In genomic region chr10:92517034-92517655, GRCh38 we compare ENCODE assay signal across 2 cellular contexts.
TF ChIP-seq lines count a peak whose summit lies in the region.

No MANE protein-coding gene starts in this region.

TF ChIP-seq in HEK293T, 16 proteins besides CTCF, POLR2A, EP300 and RAD21 (continued from another document):
- TF ChIP-seq NFRKB (IDR thresholded peaks at IDR 0.05) (no peak), ZNF384 (IDR thresholded peaks at IDR 0.05) (no peak), CTBP1 (IDR thresholded peaks at IDR 0.05; ENCODE audit: borderline replicate concordance) (no peak), SUZ12 (IDR thresholded peaks at IDR 0.05) (no peak), BHLHE40 (IDR thresholded peaks at IDR 0.05; ENCODE audit: borderline replicate concordance) (no peak)
TF ChIP-seq in HEK293T: peak in this region for 0.

TF ChIP-seq in GM12878, 131 proteins besides CTCF, POLR2A, EP300 and RAD21 (continued from another document):
- TF ChIP-seq ZBTB40 (IDR thresholded peaks at IDR 0.05; ENCODE audit: borderline replicate concordance) = no peak
- TF ChIP-seq RB1 (IDR thresholded peaks at IDR 0.05; ENCODE audit: borderline replicate concordance) = peak; percentile 45; the same call in 1 of the 2 replicates
- TF ChIP-seq MXI1 (IDR thresholded peaks at IDR 0.05; ENCODE audit: low read depth, low read length) = no peak
- TF ChIP-seq RFX5 (IDR thresholded peaks at IDR 0.05; ENCODE audit: low read depth, low read length) = no peak
- no peak for TF ChIP-seq ASH2L (IDR thresholded peaks at IDR 0.05; ENCODE audit: borderline replicate concordance, low read depth)
- TF ChIP-seq HDAC2 (IDR thresholded peaks at IDR 0.05) = no peak
- peak; percentile 93 for TF ChIP-seq SMC3 (IDR thresholded peaks at IDR 0.05; ENCODE audit: borderline replicate concordance, low read length)
- TF ChIP-seq LARP7 (IDR thresholded peaks at IDR 0.05) = no peak
